In genomic region chr4:3827616-3828492, GRCh38 we compare ENCODE assay signal across 11 cellular contexts.
A peak's percentile ranks its signal among the peaks of the same experiment; 100 is the strongest.
DNase-seq lines count a peak whose midpoint lies in the region; ATAC-seq, FAIRE-seq and TF ChIP-seq lines count a peak whose summit lies in the region.
"Had no signal": no experiment of that assay in that cellular context is flagged by ENCODE, and none has a peak within 500 bp of the region (broad histone marks: within the 10 kb centered on the region; RNA-seq: fewer than 3 reads in every experiment).

No MANE protein-coding gene starts in this region.

- no peak overlapping the region for H2AFZ ChIP-seq in HepG2 (ENCODE audit: low read length)

- TF ChIP-seq EP300 in HepG2 (IDR thresholded peaks at IDR 0.05; ENCODE audit: low read depth in 2 of 2, low read length in 2 of 2) (peak in 1 of 2 experiments; percentile 54; a peak in 1 of 4 replicates), HepG2 (CRISPR knock-in tag; IDR thresholded peaks at IDR 0.05; ENCODE audit: borderline replicate concordance) (peak; percentile 22; the same call in 1 of the 2 replicates)

- ATAC-seq in HepG2 (peak; percentile 75), GM21367 (IDR thresholded peaks at IDR 0.05; ENCODE audit: unreplicated experiment) (no peak), HG02642 (IDR thresholded peaks at IDR 0.05; ENCODE audit: poor library complexity, unreplicated experiment) (no peak)

- H3K27ac ChIP-seq in coronary artery = peak overlapping the region in 1 of 2 donors; percentile 76
- H3K27ac ChIP-seq in HepG2 (ENCODE audit: extremely low read length, insufficient read depth, low read length) = peak overlapping the region; percentile 91
- H3K27ac ChIP-seq in uterus = no peak overlapping the region
- H3K27ac ChIP-seq in brain microvascular endothelial cell = no peak overlapping the region
- H3K27ac ChIP-seq: skin epidermis had no signal

- TF ChIP-seq RAD21 in HepG2 (CRISPR knock-in tag; IDR thresholded peaks at IDR 0.05) = peak; percentile 56

- intact Hi-C loops in HepG2 (cut with micrococcal nuclease; ENCODE audit: unreplicated experiment) = loop anchor here (10.0 kb wide), 1 partner anchor 47 kb away; no protein-coding TSS in a partner anchor
- intact Hi-C loops in uterus (cut with DNase I; ENCODE audit: low total_unique reads) = no loop called here

- TF ChIP-seq POLR2A in HepG2 (IDR thresholded peaks at IDR 0.05; ENCODE audit: insufficient read depth in 1 of 2, low read depth in 2 of 2, low read length in 2 of 2) (peak in 1 of 2 experiments; percentile 38; a peak in 1 of 4 replicates), uterus (IDR thresholded peaks at IDR 0.05) (no peak)

- H3K4me3 ChIP-seq in coronary artery (peak overlapping the region; percentile 59), HepG2 (replicated peaks in 1 of 3; ENCODE audit: insufficient read depth in 1 of 3, low read depth in 2 of 3, low read length in 3 of 3) (peak overlapping the region; percentile 4 to 61 (median 5); a peak in 3 of 6 replicates), uterus (no peak overlapping the region), brain microvascular endothelial cell (ENCODE audit: low read depth, low read length) (no peak overlapping the region)
- H3K4me3 ChIP-seq: skin epidermis had no signal

- in situ Hi-C loops in HepG2 (cut with HindIII; ENCODE audit: extremely low pct_ligation_motif_present, low pct_unique_long_range_greater_than_20kb) = no loop called here
- in situ Hi-C loops in brain microvascular endothelial cell (cut with HindIII; ENCODE audit: low pct_ligation_motif_present, low sequenced_read_pairs) = no loop called here

- 41% methylated on average over 7 of the region's 24 CpGs for WGBS in HepG2 (ENCODE audit: low lambda C conversion rate)

- H3K4me2 ChIP-seq in HepG2 (ENCODE audit: low read depth, low read length) = peak overlapping the region; percentile 79

- FAIRE-seq in HepG2 (lab: Jason Lieb, UNC) = peak; percentile 71
- FAIRE-seq: A204.1 had no signal

- no peak for TF ChIP-seq CTCF in coronary artery (IDR thresholded peaks at IDR 0.05)
- peak; percentile 47 for TF ChIP-seq CTCF in HepG2 (CRISPR knock-in tag; IDR thresholded peaks at IDR 0.05)
- no peak for TF ChIP-seq CTCF in uterus (IDR thresholded peaks at IDR 0.05)
- no peak for TF ChIP-seq CTCF in brain microvascular endothelial cell (IDR thresholded peaks at IDR 0.05; ENCODE audit: low read depth, low read length, missing control alignments)

- no peaks in the 10 kb centered on the region for H4K20me1 ChIP-seq in HepG2 (ENCODE audit: insufficient read depth, low read length)

- H3K9me3 ChIP-seq in HepG2 (ENCODE audit: low read length) = no peaks in the 10 kb centered on the region
- H3K9me3 ChIP-seq in uterus = no peaks in the 10 kb centered on the region

- H3K27me3 ChIP-seq in HepG2 (ENCODE audit: control insufficient read depth in 1 of 2, insufficient read depth in 2 of 2, low read length in 2 of 2) = no peaks in the 10 kb centered on the region
- H3K27me3 ChIP-seq in uterus = no peaks in the 10 kb centered on the region
- H3K27me3 ChIP-seq in brain microvascular endothelial cell (replicated peaks) = no peaks in the 10 kb centered on the region

- no peaks in the 10 kb centered on the region for H3K79me2 ChIP-seq in HepG2 (ENCODE audit: insufficient read depth, low read length)

- BruUV-seq in HepG2 (replicated peaks; lab: Mats Ljungman, UMichigan) = no TSS peak

- POLR2A ChIA-PET in HepG2 (lab: Yijun Ruan, JAX) = interaction anchor here (1.1 to 6.4 kb wide), 11 partner anchors 8 to 128 kb away, joined by 3 to 88 read pairs (median 10); no protein-coding TSS in a partner anchor

- H3K36me3 ChIP-seq in HepG2 (replicated peaks in 1 of 2; ENCODE audit: control insufficient read depth in 1 of 2, insufficient read depth in 2 of 2, low read length in 2 of 2) (no peaks in the 10 kb centered on the region), uterus (no peaks in the 10 kb centered on the region), brain microvascular endothelial cell (replicated peaks) (no peaks in the 10 kb centered on the region)

- H3K9ac ChIP-seq in HepG2 (ENCODE audit: insufficient read depth, low read depth, low read length) = peak overlapping the region; percentile 47

- CTCF ChIA-PET in HepG2 (lab: Yijun Ruan, JAX; ENCODE audit: low intra/inter-chr PET ratio, low total read pairs) = no interaction called here

- DNase-seq in SIG-M5 treated with dmso at 0.1 percent for 504 hours (lab: John Stamatoyannopoulos, UW; ENCODE audit: unreplicated experiment) (peak; percentile 5), SIG-M5 (lab: John Stamatoyannopoulos, UW) (no peak), coronary artery (ENCODE audit: low spot score) (peak; percentile 83), HepG2 (ENCODE audit: low spot score) (peak; percentile 85), uterus (peak; percentile 59 to 63), brain microvascular endothelial cell (no peak)
- DNase-seq: activated T-cell treated with anti-CD3 and anti-CD28 coated beads, Interleukin-2, amount 50 U/mL, for 48 hours had no signal

- H3K4me1 ChIP-seq in HepG2 (ENCODE audit: insufficient read depth, low read length) = peaks cover 100% of the 10 kb centered on the region
- H3K4me1 ChIP-seq in uterus = peaks cover 0 to 5% of the 10 kb centered on the region in 2 donors

TF ChIP-seq in HepG2, 621 proteins besides CTCF, POLR2A, EP300 and RAD21 (continues in another document):
- peak; percentile 76 for TF ChIP-seq ZNF317 (CRISPR knock-in tag; IDR thresholded peaks at IDR 0.05)
- TF ChIP-seq ZMYM4 (CRISPR knock-in tag; IDR thresholded peaks at IDR 0.05) = peak; percentile 65
- no peak for TF ChIP-seq POLR2AphosphoS2 (IDR thresholded peaks at IDR 0.05; ENCODE audit: low read depth, low read length)
- TF ChIP-seq ZNF557 (CRISPR knock-in tag; IDR thresholded peaks at IDR 0.05) = no peak
- TF ChIP-seq ZNF468 (CRISPR knock-in tag; IDR thresholded peaks at IDR 0.05) = peak; percentile 73; the same call in 1 of the 2 replicates
- TF ChIP-seq HMG20A (CRISPR knock-in tag; IDR thresholded peaks at IDR 0.05; ENCODE audit: borderline replicate concordance) = peak; percentile 58; the same call in 1 of the 2 replicates
- TF ChIP-seq KDM3A (CRISPR knock-in tag; IDR thresholded peaks at IDR 0.05; ENCODE audit: low read depth) = peak; percentile 84
- TF ChIP-seq CERS6 (CRISPR knock-in tag; IDR thresholded peaks at IDR 0.05) = no peak
- peak; percentile 63; the same call in 1 of the 2 replicates for TF ChIP-seq ZNF572 (CRISPR knock-in tag; IDR thresholded peaks at IDR 0.05)
- TF ChIP-seq ZNF251 (CRISPR knock-in tag; IDR thresholded peaks at IDR 0.05) = no peak
- TF ChIP-seq CREBL2 (CRISPR knock-in tag; IDR thresholded peaks at IDR 0.05; ENCODE audit: borderline replicate concordance) = peak; percentile 54; the same call in 1 of the 2 replicates
- 0 out of 2 replicates have a peak, but pooled peaks have one; percentile 53 for TF ChIP-seq ZNF839 (CRISPR knock-in tag; IDR thresholded peaks at IDR 0.05; ENCODE audit: borderline replicate concordance)
- no peak for TF ChIP-seq ATM (IDR thresholded peaks at IDR 0.05; ENCODE audit: borderline replicate concordance)
- TF ChIP-seq MXD3 (CRISPR knock-in tag; IDR thresholded peaks at IDR 0.05) = peak; percentile 91; the same call in 1 of the 2 replicates
- TF ChIP-seq ZFX (CRISPR knock-in tag; IDR thresholded peaks at IDR 0.05; ENCODE audit: low read depth) = peak; percentile 96
- TF ChIP-seq SIN3B (IDR thresholded peaks at IDR 0.05; ENCODE audit: low read length) = no peak
- TF ChIP-seq ZNF574 (CRISPR knock-in tag; IDR thresholded peaks at IDR 0.05) = peak; percentile 80
- TF ChIP-seq ZNF329 (CRISPR knock-in tag; IDR thresholded peaks at IDR 0.05; ENCODE audit: low read depth) = peak; percentile 58; the same call in 1 of the 2 replicates
- 0 out of 2 replicates have a peak, but pooled peaks have one; percentile 19 for TF ChIP-seq HOXD1 (CRISPR knock-in tag; IDR thresholded peaks at IDR 0.05)
- TF ChIP-seq FOXA1 (IDR thresholded peaks at IDR 0.05) = no peak
- peak; percentile 78 for TF ChIP-seq FOXA1 (CRISPR knock-in tag; IDR thresholded peaks at IDR 0.05)

Comparison
In these comparisons a context has a peak if more than half of its experiments do, and no peak if none do; other contexts are left out.
1. DNase-seq: peak in SIG-M5 treated with dmso at 0.1 percent for 504 hours (single experiment), coronary artery (single experiment), HepG2 (single experiment) and uterus (2 of 2); none in SIG-M5 (single experiment) and brain microvascular endothelial cell (single experiment).
2. H3K4me3 ChIP-seq: peak in coronary artery (single experiment) and HepG2 (3 of 3); none in uterus (0 of 2) and brain microvascular endothelial cell (single experiment).